In genomic region chr19:55386515-55386947, GRCh38 we compare ENCODE assay signal across 9 cellular contexts. TPM values are rescaled to one million over a fixed set of nuclear protein-coding genes. Genes with fewer than 3 reads are reported as not detected.
DNase-seq lines count a peak whose midpoint lies in the region; ATAC-seq lines count a peak whose summit lies in the region.
"Had no signal": no experiment of that assay in that cellular context is flagged by ENCODE, and none has a peak within 500 bp of the region (broad histone marks: within the 10 kb centered on the region; RNA-seq: fewer than 3 reads in every experiment).

No MANE protein-coding gene starts in this region.

- no peaks in the 10 kb centered on the region for H3K27me3 ChIP-seq in stomach smooth muscle (ENCODE audit: control insufficient read depth in 1 of 2, insufficient read depth in 2 of 2, low read length in 2 of 2)

- peaks cover 49% of the 10 kb centered on the region for H3K4me1 Mint-ChIP-seq in activated CD4-positive, alpha-beta T cell treated with anti-CD3 and anti-CD28 coated beads for 36 hours
- peaks cover 67 to 77% of the 10 kb centered on the region in 2 donors for H3K4me1 Mint-ChIP-seq in immature natural killer cell

- H3K27ac Mint-ChIP-seq in activated CD4-positive, alpha-beta T cell treated with anti-CD3 and anti-CD28 coated beads for 36 hours, result peak overlapping the region; percentile 98
- H3K27ac Mint-ChIP-seq in immature natural killer cell, result peak overlapping the region; percentile 96 to 100 (median 98)

- H3K36me3 Mint-ChIP-seq in activated CD4-positive, alpha-beta T cell treated with anti-CD3 and anti-CD28 coated beads for 36 hours (ENCODE audit: low read depth), result peaks cover 59% of the 10 kb centered on the region
- H3K36me3 Mint-ChIP-seq in immature natural killer cell, result peaks cover 0 to 17% (median 8%) of the 10 kb centered on the region in 3 donors

- no peaks in the 10 kb centered on the region for H3K27me3 Mint-ChIP-seq in activated CD4-positive, alpha-beta T cell treated with anti-CD3 and anti-CD28 coated beads for 36 hours
- peaks cover 13 to 25% (median 16%) of the 10 kb centered on the region in 3 donors for H3K27me3 Mint-ChIP-seq in immature natural killer cell (ENCODE audit: low read depth in 3 of 3)

- H3K36me3 ChIP-seq in stomach smooth muscle (ENCODE audit: control insufficient read depth in 2 of 2, insufficient read depth in 2 of 2, low read length in 2 of 2), result peaks cover 16 to 34% of the 10 kb centered on the region in 2 donors

- H3K4me3 Mint-ChIP-seq in activated CD4-positive, alpha-beta T cell treated with anti-CD3 and anti-CD28 coated beads for 36 hours, result peak overlapping the region; percentile 89
- H3K4me3 Mint-ChIP-seq in immature natural killer cell, result peak overlapping the region; percentile 94 to 100 (median 98)

- peak overlapping the region; percentile 99 for H3K4me3 ChIP-seq in stomach smooth muscle (ENCODE audit: low read length in 2 of 2)

- ATAC-seq in activated CD4-positive, alpha-beta T cell treated with anti-CD3 and anti-CD28 coated beads for 36 hours, result no peak
- ATAC-seq in HG03135 (IDR thresholded peaks at IDR 0.05; ENCODE audit: unreplicated experiment), result no peak
- no peak for ATAC-seq in HG03280 (IDR thresholded peaks at IDR 0.05; ENCODE audit: unreplicated experiment)

- peak overlapping the region; percentile 96 to 98 for H3K9ac ChIP-seq in stomach smooth muscle (ENCODE audit: low read length in 2 of 2)

- H3K9me3 ChIP-seq in stomach smooth muscle (ENCODE audit: control insufficient read depth in 2 of 2, low read length in 2 of 2), result no peaks in the 10 kb centered on the region

- POLR2A ChIA-PET in activated CD4-positive, alpha-beta T cell treated with anti-CD3 and anti-CD28 coated beads for 36 hours (lab: Charles Lee), result interaction anchor here (0.6 to 0.7 kb wide), 3 partner anchors 48 to 213 kb away, joined by 3 read pairs; partner anchors contain the start of gene ZNF524

- peak overlapping the region; percentile 94 for H3K27ac ChIP-seq in stomach smooth muscle (ENCODE audit: low read length)

- CTCF ChIA-PET in activated CD4-positive, alpha-beta T cell treated with anti-CD3 and anti-CD28 coated beads for 36 hours (lab: Charles Lee), result interaction anchor here (1.1 kb wide), 1 partner anchor 132 kb away, joined by 3 read pairs; no protein-coding TSS in a partner anchor

- no peaks in the 10 kb centered on the region for H3K9me3 Mint-ChIP-seq in activated CD4-positive, alpha-beta T cell treated with anti-CD3 and anti-CD28 coated beads for 36 hours (ENCODE audit: low read depth)
- H3K9me3 Mint-ChIP-seq in immature natural killer cell, result no peaks in the 10 kb centered on the region

- intact Hi-C loops in activated CD4-positive, alpha-beta T cell treated with anti-CD3 and anti-CD28 coated beads for 36 hours (cut with DNase I, micrococcal nuclease), result loop anchor here (5.0 to 10.0 kb wide), 2 partner anchors 84 to 738 kb away; partner anchors contain the start of gene ZNF787 (in 1 of the 2)

- H3K4me1 ChIP-seq in stomach smooth muscle (ENCODE audit: control insufficient read depth, insufficient read depth, low read length), result peaks cover 64% of the 10 kb centered on the region

- no peak for DNase-seq in activated CD4-positive, alpha-beta T cell treated with anti-CD3 and anti-CD28 coated beads for 36 hours
- no peak for DNase-seq in activated CD4-positive, alpha-beta T cell treated with anti-CD3 and anti-CD28 coated beads for 48 hours
- peak; percentile 22 for DNase-seq in activated T-helper 9 cell treated with anti-CD3 and anti-CD28 coated beads, Interleukin-2, amount 50 U/mL, for 16 hours (ENCODE audit: low read depth)
- DNase-seq in immature natural killer cell, result no peak
- DNase-seq in NK-92 treated with Interleukin-12 subunit alpha and Interleukin-12 subunit beta, amount 100 ng/mL, for 24 hours (lab: John Stamatoyannopoulos, UW), result no peak

RNA-seq across cellular contexts. Expression of gene RPL28, which starts 0.8 kb away (rescaled TPM):
- 1,000 to 10,000 TPM; 2,751 to 4,078 TPM for total RNA-seq in activated CD4-positive, alpha-beta T cell treated with anti-CD3 and anti-CD28 coated beads for 36 hours
- polyA plus RNA-seq in immature natural killer cell, result 100 to 1,000 TPM; 118 to 365 (median 350) TPM

RNA-seq across cellular contexts. Expression of gene TMEM238, which starts 2.4 kb away (rescaled TPM):
- 1 to 10 TPM; 5.9 to 6.3 TPM for total RNA-seq in activated CD4-positive, alpha-beta T cell treated with anti-CD3 and anti-CD28 coated beads for 36 hours
- polyA plus RNA-seq in immature natural killer cell, result 1 to 10 TPM in 1 of 3 donors, not detected in 2; 1.0 TPM

RNA-seq across cellular contexts. Expression of gene TMEM190, which starts 9.9 kb away (rescaled TPM):
- total RNA-seq in activated CD4-positive, alpha-beta T cell treated with anti-CD3 and anti-CD28 coated beads for 36 hours, result not detected
- polyA plus RNA-seq in immature natural killer cell, result not detected
- total RNA-seq: mucosa of gallbladder had no signal

RNA-seq across cellular contexts. Expression of gene IL11, which starts 16.3 kb away (rescaled TPM):
- under 1 TPM; 0.09 to 0.18 TPM for total RNA-seq in activated CD4-positive, alpha-beta T cell treated with anti-CD3 and anti-CD28 coated beads for 36 hours
- polyA plus RNA-seq in immature natural killer cell, result not detected

RNA-seq across cellular contexts. Expression of gene UBE2S, which starts 21.1 kb away (rescaled TPM):
- total RNA-seq in activated CD4-positive, alpha-beta T cell treated with anti-CD3 and anti-CD28 coated beads for 36 hours, result 100 to 1,000 TPM; 228 to 342 TPM
- polyA plus RNA-seq in immature natural killer cell, result 10 to 100 TPM; 40.2 to 72.1 (median 47.0) TPM
